Comparison of ENCODE assay signal across 17 cellular contexts in genomic region chr2:17076535-17076934, GRCh38.
"Had no signal": no experiment of that assay in that cellular context is flagged by ENCODE, and none has a peak within 500 bp of the region (broad histone marks: within the 10 kb centered on the region; RNA-seq: fewer than 3 reads in every experiment).

No MANE protein-coding gene starts in this region.

- H3K79me2 ChIP-seq: parathyroid adenoma had no signal

- DNase-seq: activated B cell treated with CpG ODN at 0.5 μM for 24 hours; activated CD4-positive, alpha-beta memory T cell treated with anti-CD3 and anti-CD28 coated beads, Interleukin-2, amount 10 ng/mL, durations not matched to agents 7 days and 5 days; activated CD4-positive, alpha-beta T cell treated with anti-CD3 and anti-CD28 coated beads for 48 hours; activated CD8-positive, alpha-beta memory T cell treated with anti-CD3 and anti-CD28 coated beads, Interleukin-2, amount 10 ng/mL, durations not matched to agents 7 days and 5 days; activated naive CD4-positive, alpha-beta T cell; activated naive CD8-positive, alpha-beta T cell treated with anti-CD3 and anti-CD28 coated beads for 36 hours; amygdala; body of pancreas; caudate nucleus; heart right ventricle; natural killer cell; sigmoid colon; stimulated activated CD8-positive, alpha-beta memory T cell treated with anti-CD3 and anti-CD28 coated beads, Interleukin-4, amount 100 ng/mL, for 48 hours; stimulated activated naive CD4-positive, alpha-beta T cell; thyroid gland had no signal

- H3K36me3 ChIP-seq: gastroesophageal sphincter, heart right ventricle, sigmoid colon, thyroid gland had no signal

- ATAC-seq: activated CD8-positive, alpha-beta memory T cell treated with anti-CD3 and anti-CD28 coated beads, Interleukin-2, amount 10 ng/mL, durations not matched to agents 7 days and 5 days; body of pancreas; gastroesophageal sphincter; natural killer cell had no signal

- H3K27me3 ChIP-seq: body of pancreas, gastroesophageal sphincter, heart right ventricle, sigmoid colon, thyroid gland had no signal

- H3K4me3 ChIP-seq: body of pancreas, gastroesophageal sphincter, heart right ventricle, sigmoid colon, thyroid gland had no signal

- H2AFZ ChIP-seq: parathyroid adenoma had no signal

- H3K9me3 ChIP-seq: body of pancreas, gastroesophageal sphincter, sigmoid colon, thyroid gland had no signal

- H3K4me1 ChIP-seq: body of pancreas, gastroesophageal sphincter, parathyroid adenoma, sigmoid colon, thyroid gland had no signal

- H3K27ac ChIP-seq: body of pancreas, gastroesophageal sphincter, heart right ventricle, parathyroid adenoma, sigmoid colon, thyroid gland had no signal

- H3K9ac ChIP-seq: parathyroid adenoma had no signal
